In the genomic region with DNA sequence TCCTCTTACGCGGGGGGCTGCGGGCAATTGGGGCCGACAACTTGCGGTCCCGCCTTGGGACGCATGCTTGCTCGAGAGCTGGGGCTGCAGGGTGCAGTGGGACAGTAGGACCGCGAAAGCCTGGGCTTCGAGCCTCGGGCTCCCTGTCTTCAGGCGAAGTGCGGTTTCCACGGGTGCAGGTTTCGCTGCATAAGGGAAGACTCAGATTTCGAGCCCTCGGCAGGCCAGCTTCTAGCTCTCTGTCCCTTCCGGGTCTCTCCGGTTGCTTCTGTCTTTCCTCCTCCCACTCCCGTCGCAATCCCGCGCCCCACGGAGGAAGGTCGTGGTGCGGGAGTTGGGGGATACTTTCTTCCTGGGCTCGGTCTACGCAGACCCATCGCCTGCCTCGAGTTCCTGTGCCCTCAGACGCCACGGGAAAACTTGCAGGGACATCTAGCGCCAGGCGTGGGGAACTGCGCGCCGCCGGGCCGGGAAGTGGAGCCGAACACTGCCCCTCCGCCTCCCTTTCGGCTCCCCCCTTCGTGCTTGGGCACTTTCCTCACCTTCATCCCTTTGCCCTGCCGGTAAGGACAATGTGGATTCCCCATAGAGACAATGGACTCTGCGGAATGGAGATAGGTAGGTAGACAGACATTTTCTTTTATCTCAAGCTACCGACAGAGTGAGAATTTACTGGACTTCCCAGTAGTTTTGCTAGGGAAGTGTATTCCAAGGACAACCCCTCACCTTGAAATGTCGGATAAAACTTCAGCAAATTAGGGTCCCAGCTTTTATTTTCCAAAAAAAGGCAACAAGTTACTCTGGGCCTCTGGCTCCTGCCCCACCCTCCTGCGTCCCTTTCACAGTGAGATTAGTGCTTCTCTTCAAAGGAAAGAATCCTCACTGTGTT, we compare ENCODE assay signal across 8 cellular contexts. TPM values are rescaled to one million over a fixed set of nuclear protein-coding genes. Genes with fewer than 3 reads are reported as not detected.
DNase-seq lines count a peak whose midpoint lies in the region; ATAC-seq and TF ChIP-seq lines count a peak whose summit lies in the region.

No MANE protein-coding gene starts in this region.

- H3K27ac ChIP-seq in AG04450 (ENCODE audit: low read depth, low read length), result no peak overlapping the region

- CTCF ChIA-PET in AG04450 (lab: Charles Lee), result interaction anchor here (0.6 to 3.2 kb wide), 7 partner anchors 9 to 837 kb away, joined by 4 to 65 read pairs (median 6); no protein-coding TSS in a partner anchor
- CTCF ChIA-PET in activated CD4-positive, alpha-beta memory T cell treated with anti-CD3 and anti-CD28 coated beads, Interleukin-2, amount 10 ng/mL, durations not matched to agents 7 days and 5 days (lab: Charles Lee), result interaction anchor here (1.0 to 1.9 kb wide), 3 partner anchors 22 to 398 kb away, joined by 3 to 7 read pairs (median 5); no protein-coding TSS in a partner anchor

- H3K4me1 Mint-ChIP-seq in activated CD4-positive, alpha-beta memory T cell treated with anti-CD3 and anti-CD28 coated beads, Interleukin-2, amount 10 ng/mL, durations not matched to agents 7 days and 5 days, result peaks cover 8% of the 10 kb centered on the region
- H3K4me1 Mint-ChIP-seq in glutamatergic neuron (ENCODE audit: low read depth, unreplicated experiment), result peaks cover 6% of the 10 kb centered on the region
- peaks cover 29% of the 10 kb centered on the region for H3K4me1 Mint-ChIP-seq in osteocyte (ENCODE audit: unreplicated experiment)

- H3K4me3 ChIP-seq in AG04450 (ENCODE audit: low read depth, low read length), result peak overlapping the region; percentile 45
- H3K4me3 ChIP-seq in GM12865 (ENCODE audit: low read depth, low read length), result no peak overlapping the region

- DNase-seq in AG04450 (ENCODE audit: low read depth, low spot score) (no peak), GM12865 (ENCODE audit: low read depth) (peak; percentile 42), NAMALWA (ENCODE audit: low spot score) (peak; percentile 24), glutamatergic neuron (peak; percentile 74), osteocyte (ENCODE audit: extremely low spot score, unreplicated experiment) (no peak), activated gamma-delta T cell (lab: John Stamatoyannopoulos, UW) (no peak)
- peak; percentile 31 for DNase-seq in activated CD4-positive, alpha-beta memory T cell treated with anti-CD3 and anti-CD28 coated beads, Interleukin-2, amount 10 ng/mL, durations not matched to agents 7 days and 5 days

- no peak overlapping the region for H3K27ac Mint-ChIP-seq in activated CD4-positive, alpha-beta memory T cell treated with anti-CD3 and anti-CD28 coated beads, Interleukin-2, amount 10 ng/mL, durations not matched to agents 7 days and 5 days
- H3K27ac Mint-ChIP-seq in glutamatergic neuron (ENCODE audit: unreplicated experiment) (no peak overlapping the region), osteocyte (ENCODE audit: unreplicated experiment) (no peak overlapping the region)

- peaks cover 13% of the 10 kb centered on the region; the same call in 1 of the 2 replicates for H3K9me3 ChIP-seq in AG04450 (ENCODE audit: control insufficient read depth, insufficient read depth, low read length)

- peaks cover 88% of the 10 kb centered on the region for H3K27me3 Mint-ChIP-seq in activated CD4-positive, alpha-beta memory T cell treated with anti-CD3 and anti-CD28 coated beads, Interleukin-2, amount 10 ng/mL, durations not matched to agents 7 days and 5 days
- peaks cover 50% of the 10 kb centered on the region for H3K27me3 Mint-ChIP-seq in glutamatergic neuron (ENCODE audit: unreplicated experiment)
- H3K27me3 Mint-ChIP-seq in osteocyte (ENCODE audit: unreplicated experiment), result peaks cover 90% of the 10 kb centered on the region

- H3K4me3 Mint-ChIP-seq in activated CD4-positive, alpha-beta memory T cell treated with anti-CD3 and anti-CD28 coated beads, Interleukin-2, amount 10 ng/mL, durations not matched to agents 7 days and 5 days, result peak overlapping the region; percentile 39
- H3K4me3 Mint-ChIP-seq in glutamatergic neuron (ENCODE audit: unreplicated experiment) (peak overlapping the region; percentile 90), osteocyte (ENCODE audit: unreplicated experiment) (peak overlapping the region; percentile 79)

- peaks cover 6% of the 10 kb centered on the region for H3K36me3 Mint-ChIP-seq in activated CD4-positive, alpha-beta memory T cell treated with anti-CD3 and anti-CD28 coated beads, Interleukin-2, amount 10 ng/mL, durations not matched to agents 7 days and 5 days (ENCODE audit: low read depth)
- H3K36me3 Mint-ChIP-seq in glutamatergic neuron (ENCODE audit: unreplicated experiment) (no peaks in the 10 kb centered on the region), osteocyte (ENCODE audit: unreplicated experiment) (no peaks in the 10 kb centered on the region)

- POLR2A ChIA-PET in AG04450 (lab: Yijun Ruan, JAX), result no interaction called here
- POLR2A ChIA-PET in activated CD4-positive, alpha-beta memory T cell treated with anti-CD3 and anti-CD28 coated beads, Interleukin-2, amount 10 ng/mL, durations not matched to agents 7 days and 5 days (lab: Charles Lee), result no interaction called here

- H3K27me3 ChIP-seq in AG04450 (ENCODE audit: control insufficient read depth, insufficient read depth, low read length), result peaks cover 79% of the 10 kb centered on the region

- TF ChIP-seq CTCF in AG04450 (IDR thresholded peaks at IDR 0.05; ENCODE audit: low read depth, low read length) (peak; percentile 76), GM12865 (IDR thresholded peaks at IDR 0.05; ENCODE audit: insufficient read depth, low read depth, low read length, missing control alignments) (peak; percentile 66), glutamatergic neuron (IDR thresholded peaks at IDR 0.05; ENCODE audit: partially characterized antibody, unreplicated experiment) (peak; percentile 50), osteocyte (IDR thresholded peaks at IDR 0.05) (peak; percentile 73)

- H3K9me3 Mint-ChIP-seq in activated CD4-positive, alpha-beta memory T cell treated with anti-CD3 and anti-CD28 coated beads, Interleukin-2, amount 10 ng/mL, durations not matched to agents 7 days and 5 days, result no peaks in the 10 kb centered on the region
- H3K9me3 Mint-ChIP-seq in glutamatergic neuron (ENCODE audit: unreplicated experiment) (peaks cover 20% of the 10 kb centered on the region), osteocyte (ENCODE audit: unreplicated experiment) (no peaks in the 10 kb centered on the region)

- ATAC-seq in GM18861 (IDR thresholded peaks at IDR 0.05; ENCODE audit: unreplicated experiment), result no peak

RNA-seq across cellular contexts. Expression of a gene that starts 4.2 kb away (rescaled TPM):
- not detected in 2 replicates for polyA plus RNA-seq in AG04450 (2011; rRNA removed)
- polyA minus RNA-seq in AG04450 (2011; rRNA and poly(A)+ RNA removed), result not detected in 2 replicates
- total RNA-seq in activated CD4-positive, alpha-beta memory T cell treated with anti-CD3 and anti-CD28 coated beads, Interleukin-2, amount 10 ng/mL, durations not matched to agents 7 days and 5 days, result not detected
- total RNA-seq in glutamatergic neuron (ENCODE audit: unreplicated experiment) (0.17 TPM), osteocyte (not detected in 2 replicates)

RNA-seq across cellular contexts. Expression of a gene that starts 4.5 kb away (rescaled TPM):
- not detected in 2 replicates for polyA plus RNA-seq in AG04450 (2011; rRNA removed)
- not detected in 2 replicates for polyA minus RNA-seq in AG04450 (2011; rRNA and poly(A)+ RNA removed)
- total RNA-seq in activated CD4-positive, alpha-beta memory T cell treated with anti-CD3 and anti-CD28 coated beads, Interleukin-2, amount 10 ng/mL, durations not matched to agents 7 days and 5 days, result not detected
- total RNA-seq in glutamatergic neuron (ENCODE audit: unreplicated experiment) (0.76 TPM), osteocyte (not detected in 2 replicates)

RNA-seq across cellular contexts. Expression of a gene that starts 11.3 kb away (rescaled TPM):
- not detected in 2 replicates for polyA plus RNA-seq in AG04450 (2011; rRNA removed)
- polyA minus RNA-seq in AG04450 (2011; rRNA and poly(A)+ RNA removed), result not detected in 2 replicates
- total RNA-seq in activated CD4-positive, alpha-beta memory T cell treated with anti-CD3 and anti-CD28 coated beads, Interleukin-2, amount 10 ng/mL, durations not matched to agents 7 days and 5 days, result not detected
- total RNA-seq in glutamatergic neuron (ENCODE audit: unreplicated experiment), result not detected
- not detected in 2 replicates for total RNA-seq in osteocyte

RNA-seq across cellular contexts. Expression of a gene that starts 18.8 kb away (rescaled TPM):
- polyA plus RNA-seq in AG04450 (2011; rRNA removed), result not detected in 2 replicates
- not detected in 2 replicates for polyA minus RNA-seq in AG04450 (2011; rRNA and poly(A)+ RNA removed)
- total RNA-seq in activated CD4-positive, alpha-beta memory T cell treated with anti-CD3 and anti-CD28 coated beads, Interleukin-2, amount 10 ng/mL, durations not matched to agents 7 days and 5 days, result not detected
- total RNA-seq in glutamatergic neuron (ENCODE audit: unreplicated experiment) (not detected), osteocyte (not detected in 2 replicates)

RNA-seq across cellular contexts. Expression of a gene that starts 28.3 kb away (rescaled TPM):
- not detected in 2 replicates for polyA plus RNA-seq in AG04450 (2011; rRNA removed)
- polyA minus RNA-seq in AG04450 (2011; rRNA and poly(A)+ RNA removed), result not detected in 2 replicates
- not detected for total RNA-seq in activated CD4-positive, alpha-beta memory T cell treated with anti-CD3 and anti-CD28 coated beads, Interleukin-2, amount 10 ng/mL, durations not matched to agents 7 days and 5 days
- total RNA-seq in glutamatergic neuron (ENCODE audit: unreplicated experiment) (not detected), osteocyte (not detected in 2 replicates)

Comparison
In these comparisons a context has a peak if more than half of its experiments do, and no peak if none do; other contexts are left out.
1. DNase-seq: peak in GM12865 (single experiment), NAMALWA (single experiment), activated CD4-positive, alpha-beta memory T cell treated with anti-CD3 and anti-CD28 coated beads, Interleukin-2, amount 10 ng/mL, durations not matched to agents 7 days and 5 days (single experiment) and glutamatergic neuron (single experiment); none in AG04450 (single experiment), osteocyte (single experiment) and activated gamma-delta T cell (single experiment).
2. H3K4me3 Mint-ChIP-seq: peak in every context shown above with its lines; median percentile 90 in glutamatergic neuron; 79 in osteocyte; 39 in activated CD4-positive, alpha-beta memory T cell treated with anti-CD3 and anti-CD28 coated beads, Interleukin-2, amount 10 ng/mL, durations not matched to agents 7 days and 5 days.
3. Peak in every context shown above with its lines, with median percentiles within 50 percentile points of each other: CTCF ChIP-seq.